ENCODE assay signal across 7 cellular contexts in the genomic region with DNA sequence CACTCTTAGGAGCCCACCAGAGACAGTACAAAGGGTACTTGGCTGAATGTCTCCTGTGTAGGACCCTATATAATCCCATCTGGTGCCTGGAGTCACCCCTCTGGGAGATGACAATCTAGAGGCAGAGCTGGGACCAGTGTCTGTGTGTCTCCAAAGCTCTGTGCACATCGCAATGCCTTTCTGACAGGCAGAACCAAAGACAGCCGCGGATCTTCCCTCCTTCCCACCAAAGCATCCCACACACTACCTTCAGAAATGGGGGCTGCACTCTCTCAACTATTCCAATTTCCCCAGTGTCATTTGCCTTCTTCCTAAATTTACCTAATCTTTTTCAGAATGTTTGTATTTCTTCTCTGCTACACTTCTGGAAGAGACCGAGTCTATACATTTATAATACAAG. TPM values are rescaled to one million over a fixed set of nuclear protein-coding genes. Genes with fewer than 3 reads are reported as not detected.
"Had no signal": no experiment of that assay in that cellular context is flagged by ENCODE, and none has a peak within 500 bp of the region (broad histone marks: within the 10 kb centered on the region; RNA-seq: fewer than 3 reads in every experiment).

No MANE protein-coding gene starts in this region.

- ATAC-seq: K562 had no signal

- H3K4me3 ChIP-seq: GM23248, K562 had no signal

- DNase-seq: GM23248, GOT3, H7, HCEC 1CT, IMR-90 had no signal

- H3K27ac ChIP-seq: GM23248 had no signal

RNA-seq across cellular contexts. Expression of gene PGBD5, which starts 12.0 kb away (rescaled TPM):
- total RNA-seq: HT-29 had no signal
